In the genomic region with DNA sequence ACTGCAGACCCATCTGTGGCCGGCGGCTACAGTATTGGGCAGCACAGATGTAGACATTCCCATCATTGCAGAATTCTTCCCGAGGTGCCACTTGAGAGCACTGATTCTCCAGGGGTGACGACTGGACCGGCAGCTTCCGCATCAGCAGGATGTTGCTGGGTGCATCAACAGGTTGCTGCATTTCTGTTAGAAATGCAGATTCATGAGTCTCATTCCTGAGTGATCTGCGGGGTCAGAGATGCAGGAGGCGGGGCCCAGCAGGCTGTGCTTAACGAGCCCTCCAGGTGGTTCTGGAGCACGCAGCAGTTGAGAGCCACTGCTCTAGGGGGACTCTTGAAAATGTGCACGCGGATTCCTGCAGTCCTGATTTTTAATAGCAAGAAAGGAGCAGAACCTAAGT, we compare ENCODE assay signal across 20 cellular contexts.
DNase-seq lines count a peak whose midpoint lies in the region; ATAC-seq and TF ChIP-seq lines count a peak whose summit lies in the region.
"Had no signal": no experiment of that assay in that cellular context is flagged by ENCODE, and none has a peak within 500 bp of the region (broad histone marks: within the 10 kb centered on the region; RNA-seq: fewer than 3 reads in every experiment).

No MANE protein-coding gene starts in this region.

- no peaks in the 10 kb centered on the region for H3K4me1 ChIP-seq in endodermal cell (ENCODE audit: control insufficient read depth, insufficient read depth, low read length)
- no peaks in the 10 kb centered on the region for H3K4me1 ChIP-seq in CD8-positive, alpha-beta T cell (ENCODE audit: insufficient read depth, low read length)
- H3K4me1 ChIP-seq: A549 had no signal

- WGBS in endodermal cell (ENCODE audit: insufficient coverage in 1 of 2, insufficient read length in 1 of 2), 2 experiments: 59 to 60% methylated on average over 12 of the region's 12 CpGs

- H3K27ac Mint-ChIP-seq in endodermal cell: no peak overlapping the region
- no peak overlapping the region for H3K27ac Mint-ChIP-seq in CD8-positive, alpha-beta T cell
- H3K27ac Mint-ChIP-seq: CD4-positive, alpha-beta T cell; HFFc6; IgD-negative memory B cell had no signal

- peaks cover 34% of the 10 kb centered on the region for H3K9me3 ChIP-seq in endodermal cell (ENCODE audit: control insufficient read depth, low read length)
- H3K9me3 ChIP-seq in CD8-positive, alpha-beta T cell (ENCODE audit: low read length): no peaks in the 10 kb centered on the region
- H3K9me3 ChIP-seq: A549 had no signal

- H3K4me3 Mint-ChIP-seq in endodermal cell: no peak overlapping the region
- H3K4me3 Mint-ChIP-seq in CD8-positive, alpha-beta T cell: no peak overlapping the region
- H3K4me3 Mint-ChIP-seq: CD4-positive, alpha-beta T cell; HFFc6; IgD-negative memory B cell had no signal

- H3K9ac ChIP-seq in endodermal cell (ENCODE audit: extremely low read depth, low read length, poor library complexity, severe bottlenecking): no peak overlapping the region

- no peak for TF ChIP-seq CTCF in endodermal cell (conservative IDR thresholded peaks at IDR 0.05)
- TF ChIP-seq CTCF in CD8-positive, alpha-beta T cell (IDR thresholded peaks at IDR 0.05): no peak

- no peaks in the 10 kb centered on the region for H3K27me3 Mint-ChIP-seq in endodermal cell (ENCODE audit: insufficient read depth)
- no peaks in the 10 kb centered on the region for H3K27me3 Mint-ChIP-seq in CD8-positive, alpha-beta T cell (ENCODE audit: low read depth)
- H3K27me3 Mint-ChIP-seq: CD4-positive, alpha-beta T cell; IgD-negative memory B cell had no signal

- CTCF ChIA-PET in CD8-positive, alpha-beta T cell (lab: Charles Lee): no interaction called here

- intact Hi-C loops in CD8-positive, alpha-beta T cell (cut with DNase I, micrococcal nuclease): no loop called here

- DNase-seq in NCI-H1417 (lab: John Stamatoyannopoulos, UW): peak in 2 of 3 experiments; percentile 1
- DNase-seq in NCI-H1417 treated with DMSO at 0.1 percent for 48 hours (lab: John Stamatoyannopoulos, UW): no peak
- DNase-seq in H7: peak; percentile 63
- peak; percentile 83 for DNase-seq in endodermal cell
- DNase-seq in mesenteric fat pad (ENCODE audit: low spot score): peak; percentile 75
- no peak for DNase-seq in cerebellar cortex (ENCODE audit: low spot score)
- no peak for DNase-seq in NCI-H526 (lab: John Stamatoyannopoulos, UW)
- DNase-seq in CD8-positive, alpha-beta T cell: no peak
- DNase-seq: AML-193; Calu3; CD4-positive, alpha-beta T cell; DMS79 treated with DMSO at 0.1 percent for 48 hours; HFFc6 had no signal

- ATAC-seq in CD8-positive, alpha-beta T cell: no peak
- ATAC-seq: A549, GM12878, HCT116, HepG2 had no signal

- H3K36me3 Mint-ChIP-seq in endodermal cell (ENCODE audit: low read depth): peaks cover 2% of the 10 kb centered on the region
- H3K36me3 Mint-ChIP-seq in CD8-positive, alpha-beta T cell: peaks cover 1% of the 10 kb centered on the region

- H3K4me3 ChIP-seq in H7 (ENCODE audit: insufficient read depth, low read depth, low read length): no peak overlapping the region
- H3K4me3 ChIP-seq in endodermal cell (ENCODE audit: low read length): no peak overlapping the region
- no peak overlapping the region for H3K4me3 ChIP-seq in CD8-positive, alpha-beta T cell (ENCODE audit: low read depth, low read length)
- H3K4me3 ChIP-seq: A549, GM12878 had no signal

- peaks cover 14% of the 10 kb centered on the region for H3K4me1 Mint-ChIP-seq in endodermal cell
- H3K4me1 Mint-ChIP-seq in CD8-positive, alpha-beta T cell (ENCODE audit: low read depth): peaks cover 21% of the 10 kb centered on the region

- no peak overlapping the region for H3K27ac ChIP-seq in endodermal cell (ENCODE audit: low read depth, low read length)
- no peak overlapping the region for H3K27ac ChIP-seq in CD8-positive, alpha-beta T cell (ENCODE audit: low read depth, low read length)
- H3K27ac ChIP-seq: 22Rv1, A549, C4-2B had no signal

- peaks cover 36% of the 10 kb centered on the region for H3K9me3 Mint-ChIP-seq in endodermal cell
- H3K9me3 Mint-ChIP-seq in CD8-positive, alpha-beta T cell: no peaks in the 10 kb centered on the region
- H3K9me3 Mint-ChIP-seq: HFFc6, IgD-negative memory B cell had no signal

- POLR2A ChIA-PET in CD8-positive, alpha-beta T cell (lab: Charles Lee): no interaction called here

- H3K27me3 ChIP-seq in H7 (ENCODE audit: control insufficient read depth, insufficient read depth, low read length) (no peaks in the 10 kb centered on the region), endodermal cell (ENCODE audit: control insufficient read depth, insufficient read depth, low read length, poor library complexity, severe bottlenecking) (no peaks in the 10 kb centered on the region)
- H3K27me3 ChIP-seq in CD8-positive, alpha-beta T cell (ENCODE audit: insufficient read depth, low read length): no peaks in the 10 kb centered on the region

- H3K36me3 ChIP-seq in H7 (replicated peaks; ENCODE audit: control insufficient read depth, insufficient read depth, low read length) (no peaks in the 10 kb centered on the region), endodermal cell (ENCODE audit: control insufficient read depth, insufficient read depth, low read length) (no peaks in the 10 kb centered on the region)
- H3K36me3 ChIP-seq in CD8-positive, alpha-beta T cell (ENCODE audit: insufficient read depth, low read length): no peaks in the 10 kb centered on the region

Comparison
In these comparisons a context has a peak if more than half of its experiments do, and no peak if none do; other contexts are left out.
1. DNase-seq: peak in NCI-H1417 (2 of 3), H7 (single experiment), endodermal cell (single experiment) and mesenteric fat pad (single experiment); none in NCI-H1417 treated with DMSO at 0.1 percent for 48 hours (single experiment), cerebellar cortex (single experiment), NCI-H526 (0 of 2) and CD8-positive, alpha-beta T cell (0 of 7).